1 cellular context compared by ENCODE assay signal in the genomic region with DNA sequence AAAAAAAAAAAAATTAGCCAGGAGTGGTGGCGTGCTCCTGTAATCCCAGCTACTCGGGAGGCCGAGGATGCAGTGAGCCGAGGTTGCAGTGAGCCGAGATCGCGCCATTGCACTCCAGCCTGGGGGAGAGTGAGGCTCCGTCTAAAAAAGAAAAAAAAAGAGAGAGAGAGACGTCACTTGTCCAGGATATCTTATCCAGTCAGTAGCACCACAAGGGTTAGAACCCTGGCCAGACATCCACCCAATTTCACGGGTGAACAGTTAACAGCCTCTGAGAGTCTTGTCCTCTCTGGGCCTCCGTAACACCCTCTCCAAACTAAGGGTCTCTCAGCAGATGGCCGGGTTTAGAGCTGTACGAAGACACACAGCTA.
TF ChIP-seq lines count a peak whose summit lies in the region.

No MANE protein-coding gene starts in this region.

TF ChIP-seq in IMR-90, 13 proteins besides CTCF, POLR2A, EP300 and RAD21:
- no peak for TF ChIP-seq RCOR1 (IDR thresholded peaks at IDR 0.05; ENCODE audit: insufficient replicate concordance, low read length)
- no peak for TF ChIP-seq MAFK (IDR thresholded peaks at IDR 0.05; ENCODE audit: low read depth, low read length)
- no peak for TF ChIP-seq BHLHE40 (IDR thresholded peaks at IDR 0.05; ENCODE audit: low read depth, low read length)
- no peak for TF ChIP-seq CEBPB (IDR thresholded peaks at IDR 0.05; ENCODE audit: low read depth, low read length)
- TF ChIP-seq NFE2L2 (IDR thresholded peaks at IDR 0.05; ENCODE audit: low read depth, low read length), result no peak
- TF ChIP-seq MXI1 (IDR thresholded peaks at IDR 0.05; ENCODE audit: borderline replicate concordance, low read depth, low read length), result no peak
- TF ChIP-seq, protein P1, sequence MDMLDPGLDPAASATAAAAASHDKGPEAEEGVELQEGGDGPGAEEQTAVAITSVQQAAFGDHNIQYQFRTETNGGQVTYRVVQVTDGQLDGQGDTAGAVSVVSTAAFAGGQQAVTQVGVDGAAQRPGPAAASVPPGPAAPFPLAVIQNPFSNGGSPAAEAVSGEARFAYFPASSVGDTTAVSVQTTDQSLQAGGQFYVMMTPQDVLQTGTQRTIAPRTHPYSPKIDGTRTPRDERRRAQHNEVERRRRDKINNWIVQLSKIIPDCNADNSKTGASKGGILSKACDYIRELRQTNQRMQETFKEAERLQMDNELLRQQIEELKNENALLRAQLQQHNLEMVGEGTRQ (IDR thresholded peaks at IDR 0.05; ENCODE audit: low read depth, low read length), result no peak
- TF ChIP-seq, protein P2, sequence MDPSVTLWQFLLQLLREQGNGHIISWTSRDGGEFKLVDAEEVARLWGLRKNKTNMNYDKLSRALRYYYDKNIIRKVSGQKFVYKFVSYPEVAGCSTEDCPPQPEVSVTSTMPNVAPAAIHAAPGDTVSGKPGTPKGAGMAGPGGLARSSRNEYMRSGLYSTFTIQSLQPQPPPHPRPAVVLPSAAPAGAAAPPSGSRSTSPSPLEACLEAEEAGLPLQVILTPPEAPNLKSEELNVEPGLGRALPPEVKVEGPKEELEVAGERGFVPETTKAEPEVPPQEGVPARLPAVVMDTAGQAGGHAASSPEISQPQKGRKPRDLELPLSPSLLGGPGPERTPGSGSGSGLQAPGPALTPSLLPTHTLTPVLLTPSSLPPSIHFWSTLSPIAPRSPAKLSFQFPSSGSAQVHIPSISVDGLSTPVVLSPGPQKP (IDR thresholded peaks at IDR 0.05; ENCODE audit: borderline replicate concordance, low read depth, low read length), result no peak
- no peak for TF ChIP-seq MAZ (IDR thresholded peaks at IDR 0.05; ENCODE audit: borderline replicate concordance, low read depth, low read length)
- TF ChIP-seq RFX5 (IDR thresholded peaks at IDR 0.05; ENCODE audit: low read depth, low read length), result no peak
- no peak for TF ChIP-seq SMC3 (IDR thresholded peaks at IDR 0.05; ENCODE audit: low read depth, low read length)
- no peak for TF ChIP-seq FOS (IDR thresholded peaks at IDR 0.05; ENCODE audit: low read depth, low read length)
- no peak for TF ChIP-seq CHD1 (IDR thresholded peaks at IDR 0.05; ENCODE audit: low read depth, low read length)
TF ChIP-seq in IMR-90: peak in this region for 0.
